Comparison of ENCODE assay signal across 8 cellular contexts in genomic region chr2:226800941-226801784, GRCh38. TPM values are rescaled to one million over a fixed set of nuclear protein-coding genes. Genes with fewer than 3 reads are reported as not detected.
DNase-seq lines count a peak whose midpoint lies in the region; ATAC-seq, FAIRE-seq and TF ChIP-seq lines count a peak whose summit lies in the region.

No MANE protein-coding gene starts in this region.

- H3K36me3 ChIP-seq in osteoblast (ENCODE audit: insufficient read depth, low read length) (peaks cover 16% of the 10 kb centered on the region), tibial artery (peaks cover 0 to 18% (median 16%) of the 10 kb centered on the region in 3 donors)

- H3K27ac Mint-ChIP-seq in CD4-positive, alpha-beta T cell: peak overlapping the region; percentile 24

- peak overlapping the region; percentile 95 for H3K4me2 ChIP-seq in osteoblast (ENCODE audit: insufficient read depth, low read length)

- H3K27ac ChIP-seq in CD4-positive, alpha-beta T cell (ENCODE audit: low read depth, low read length): no peak overlapping the region
- H3K27ac ChIP-seq in osteoblast (ENCODE audit: low read depth, low read length) (peak overlapping the region; percentile 62), tibial artery (peak overlapping the region; percentile 88 to 97)

- H3K4me1 Mint-ChIP-seq in CD4-positive, alpha-beta T cell (ENCODE audit: low read depth): peaks cover 21% of the 10 kb centered on the region

- H4K20me1 ChIP-seq in osteoblast (ENCODE audit: insufficient read depth, low read length): peaks cover 13% of the 10 kb centered on the region

- ATAC-seq in CD4-positive, alpha-beta T cell (ENCODE audit: poor library complexity): peak; percentile 34
- ATAC-seq in GM19438 (IDR thresholded peaks at IDR 0.05; ENCODE audit: low read depth, unreplicated experiment) (peak; percentile 74), HG03565 (IDR thresholded peaks at IDR 0.05; ENCODE audit: unreplicated experiment) (peak; percentile 77)

- H3K27me3 Mint-ChIP-seq in CD4-positive, alpha-beta T cell: peaks cover 10% of the 10 kb centered on the region

- no peaks in the 10 kb centered on the region for H3K9me3 ChIP-seq in CD4-positive, alpha-beta T cell (ENCODE audit: control insufficient read depth, low read length)
- H3K9me3 ChIP-seq in osteoblast (ENCODE audit: low read depth, low read length) (no peaks in the 10 kb centered on the region), tibial artery (no peaks in the 10 kb centered on the region)

- POLR2A ChIA-PET in CD4-positive, alpha-beta T cell (lab: Charles Lee): interaction anchor here (0.9 to 3.9 kb wide), 5 partner anchors 11 to 37 kb away, joined by 3 to 38 read pairs (median 19); partner anchors contain the start of gene RHBDD1

- H3K4me3 ChIP-seq in osteoblast (ENCODE audit: insufficient read depth, low read length) (peak overlapping the region; percentile 93), tibial artery (peak overlapping the region; percentile 85 to 92)

- peak overlapping the region; percentile 82 for H3K4me3 Mint-ChIP-seq in CD4-positive, alpha-beta T cell

- DNase-seq in CD4-positive, alpha-beta T cell: peak; percentile 42 to 76 (median 58)
- DNase-seq in RCC 7860 (ENCODE audit: low spot score): peak; percentile 68
- peak; percentile 38 to 68 (median 42) for DNase-seq in activated naive CD4-positive, alpha-beta T cell (lab: John Stamatoyannopoulos, UW)
- peak; percentile 93 for DNase-seq in germinal center (ENCODE audit: low spot score)
- peak; percentile 97 for DNase-seq in osteoblast (ENCODE audit: insufficient read length, low spot score, missing footprints)
- peak; percentile 59 to 92 for DNase-seq in tibial artery

- TF ChIP-seq CTCF in CD4-positive, alpha-beta T cell (IDR thresholded peaks at IDR 0.05): no peak
- no peak for TF ChIP-seq CTCF in osteoblast (IDR thresholded peaks at IDR 0.05; ENCODE audit: extremely low read depth, low read depth, low read length)
- no peak for TF ChIP-seq CTCF in tibial artery (IDR thresholded peaks at IDR 0.05)

- H3K9me3 Mint-ChIP-seq in CD4-positive, alpha-beta T cell: no peaks in the 10 kb centered on the region

- H3K36me3 Mint-ChIP-seq in CD4-positive, alpha-beta T cell (ENCODE audit: low read depth): no peaks in the 10 kb centered on the region

- H2AFZ ChIP-seq in osteoblast (ENCODE audit: low read length): peak overlapping the region; percentile 92

- CTCF ChIA-PET in CD4-positive, alpha-beta T cell (lab: Charles Lee): interaction anchor here (1.7 to 2.9 kb wide), 2 partner anchors 34 to 585 kb away, joined by 4 to 10 read pairs; partner anchors contain the start of gene RHBDD1

- peaks cover 29% of the 10 kb centered on the region for H3K4me1 ChIP-seq in osteoblast (ENCODE audit: insufficient read depth, low read length)
- peaks cover 0 to 47% (median 31%) of the 10 kb centered on the region in 4 donors for H3K4me1 ChIP-seq in tibial artery

- intact Hi-C loops in CD4-positive, alpha-beta T cell (cut with DNase I, micrococcal nuclease): loop anchor here (1.0 to 5.0 kb wide), 4 partner anchors 10 to 1128 kb away; partner anchors contain the start of gene RHBDD1 (in 1 of the 2)
- intact Hi-C loops in tibial artery (cut with DNase I; ENCODE audit: low total_unique reads): loop anchor here (5.0 kb wide), 1 partner anchor 909 kb away; no protein-coding TSS in a partner anchor

- peaks cover 32% of the 10 kb centered on the region for H3K79me2 ChIP-seq in osteoblast (ENCODE audit: insufficient read depth, low read length)

- peaks cover 18% of the 10 kb centered on the region for H3K27me3 ChIP-seq in CD4-positive, alpha-beta T cell (ENCODE audit: control insufficient read depth, insufficient read depth, low read length)
- no peaks in the 10 kb centered on the region for H3K27me3 ChIP-seq in osteoblast (ENCODE audit: insufficient read depth, low read length)
- no peaks in the 10 kb centered on the region for H3K27me3 ChIP-seq in tibial artery

- peak; percentile 61 for FAIRE-seq in RCC 7860 (lab: Jason Lieb, UNC)

RNA-seq across cellular contexts. Expression of gene IRS1, which starts 1.5 kb away (rescaled TPM):
- 1 to 10 TPM; 2.9 TPM for total RNA-seq in CD4-positive, alpha-beta T cell
- total RNA-seq in osteoblast: 24.5 and 27.9 TPM in 2 replicates

RNA-seq across cellular contexts. Expression of gene RHBDD1, which starts 34.7 kb away (rescaled TPM):
- total RNA-seq in CD4-positive, alpha-beta T cell: 10 to 100 TPM; 43.8 to 47.1 TPM
- total RNA-seq in osteoblast: 24.2 and 25.3 TPM in 2 replicates

Comparison
In these comparisons a context has a peak if more than half of its experiments do, and no peak if none do; other contexts are left out.
1. DNase-seq: peak in every context shown above with its lines; median percentile 97 in osteoblast; 93 in germinal center; 76 in tibial artery; 68 in RCC 7860; 58 in CD4-positive, alpha-beta T cell; 42 in activated naive CD4-positive, alpha-beta T cell.